1 cellular context compared by ENCODE assay signal in the genomic region with DNA sequence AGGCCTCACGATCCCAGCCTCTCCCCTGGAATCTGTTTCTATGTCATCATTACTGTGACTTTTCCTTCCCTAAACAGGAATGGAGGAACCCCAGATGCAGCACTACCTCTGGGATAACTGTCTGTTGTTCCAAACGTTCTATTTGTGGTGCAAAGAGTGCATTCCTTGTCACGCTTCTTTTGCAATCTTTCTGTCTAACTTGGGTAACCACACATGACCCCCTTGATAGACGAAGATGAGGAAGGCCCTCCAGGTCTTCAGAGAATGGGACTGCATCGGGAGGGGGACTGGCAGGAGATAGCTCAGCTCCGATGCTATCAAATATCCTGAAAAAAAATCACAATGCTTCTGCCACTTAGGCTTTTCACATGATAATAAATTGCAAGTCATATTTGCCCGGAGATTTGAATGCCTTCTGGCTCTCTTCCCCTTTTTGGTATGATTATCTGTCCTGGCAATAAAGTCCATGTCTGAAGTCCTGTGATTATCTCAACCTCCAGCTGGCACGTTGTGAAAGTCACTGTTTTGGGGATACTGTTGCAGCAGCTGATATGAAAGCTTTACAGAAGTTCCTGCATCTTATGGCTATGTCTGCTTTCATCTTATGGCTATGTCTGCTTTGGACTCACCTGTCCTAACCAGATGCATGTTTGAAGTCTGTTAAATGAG.
TF ChIP-seq lines count a peak whose summit lies in the region.

No MANE protein-coding gene starts in this region.

TF ChIP-seq in K562, 482 proteins besides CTCF, POLR2A, EP300 and RAD21 (continued from another document):
- TF ChIP-seq CBX3 (IDR thresholded peaks at IDR 0.05; ENCODE audit: borderline replicate concordance in 1 of 2, low read length in 2 of 2): no peak
- TF ChIP-seq KLF6 (CRISPR knock-in tag; IDR thresholded peaks at IDR 0.05; ENCODE audit: borderline replicate concordance): peak; percentile 70; the same call in 1 of the 2 replicates
- peak in 1 of 2 experiments; percentile 47; a peak in 1 of 4 replicates for TF ChIP-seq ARNT (IDR thresholded peaks at IDR 0.05)
- TF ChIP-seq TARDBP (IDR thresholded peaks at IDR 0.05): peak; percentile 68; the same call in 1 of the 2 replicates
- TF ChIP-seq FOXM1 (IDR thresholded peaks at IDR 0.05; ENCODE audit: low read depth): peak; percentile 91
- TF ChIP-seq FOXM1 (CRISPR knock-in tag; IDR thresholded peaks at IDR 0.05; ENCODE audit: low read depth): no peak
- TF ChIP-seq HEY1 (CRISPR knock-in tag; IDR thresholded peaks at IDR 0.05; ENCODE audit: borderline replicate concordance): peak; percentile 94
- TF ChIP-seq, protein P1, sequence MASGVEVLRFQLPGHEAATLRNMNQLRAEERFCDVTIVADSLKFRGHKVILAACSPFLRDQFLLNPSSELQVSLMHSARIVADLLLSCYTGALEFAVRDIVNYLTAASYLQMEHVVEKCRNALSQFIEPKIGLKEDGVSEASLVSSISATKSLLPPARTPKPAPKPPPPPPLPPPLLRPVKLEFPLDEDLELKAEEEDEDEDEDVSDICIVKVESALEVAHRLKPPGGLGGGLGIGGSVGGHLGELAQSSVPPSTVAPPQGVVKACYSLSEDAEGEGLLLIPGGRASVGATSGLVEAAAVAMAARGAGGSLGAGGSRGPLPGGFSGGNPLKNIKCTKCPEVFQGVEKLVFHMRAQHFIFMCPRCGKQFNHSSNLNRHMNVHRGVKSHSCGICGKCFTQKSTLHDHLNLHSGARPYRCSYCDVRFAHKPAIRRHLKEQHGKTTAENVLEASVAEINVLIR (CRISPR knock-in tag; IDR thresholded peaks at IDR 0.05): 0 out of 2 replicates have a peak, but pooled peaks have one; percentile 37
- TF ChIP-seq HDAC1 (IDR thresholded peaks at IDR 0.05): peak in 1 of 2 experiments; percentile 89; a peak in 2 of 4 replicates
- TF ChIP-seq, protein P2, sequence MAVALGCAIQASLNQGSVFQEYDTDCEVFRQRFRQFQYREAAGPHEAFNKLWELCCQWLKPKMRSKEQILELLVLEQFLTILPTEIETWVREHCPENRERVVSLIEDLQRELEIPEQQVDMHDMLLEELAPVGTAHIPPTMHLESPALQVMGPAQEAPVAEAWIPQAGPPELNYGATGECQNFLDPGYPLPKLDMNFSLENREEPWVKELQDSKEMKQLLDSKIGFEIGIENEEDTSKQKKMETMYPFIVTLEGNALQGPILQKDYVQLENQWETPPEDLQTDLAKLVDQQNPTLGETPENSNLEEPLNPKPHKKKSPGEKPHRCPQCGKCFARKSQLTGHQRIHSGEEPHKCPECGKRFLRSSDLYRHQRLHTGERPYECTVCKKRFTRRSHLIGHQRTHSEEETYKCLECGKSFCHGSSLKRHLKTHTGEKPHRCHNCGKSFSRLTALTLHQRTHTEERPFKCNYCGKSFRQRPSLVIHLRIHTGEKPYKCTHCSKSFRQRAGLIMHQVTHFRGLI (CRISPR knock-in tag; IDR thresholded peaks at IDR 0.05): peak; percentile 88; the same call in 1 of the 2 replicates
